Comparison of ENCODE assay signal across 14 cellular contexts in genomic region chr19:45391871-45392665, GRCh38. TPM values are rescaled to one million over a fixed set of nuclear protein-coding genes. Genes with fewer than 3 reads are reported as not detected.
"Had no signal": no experiment of that assay in that cellular context is flagged by ENCODE, and none has a peak within 500 bp of the region (broad histone marks: within the 10 kb centered on the region; RNA-seq: fewer than 3 reads in every experiment).

No MANE protein-coding gene starts in this region.

- DNase-seq: activated CD4-positive, alpha-beta T cell treated with anti-CD3 and anti-CD28 coated beads, Interleukin-2, amount 50 U/mL, for 48 hours; activated CD4-positive, CD25-positive, alpha-beta regulatory T cell treated with anti-CD3 and anti-CD28 coated beads, Interleukin-2, amount 50 U/mL, for 72 hours; activated effector memory CD4-positive, alpha-beta T cell treated with anti-CD3 and anti-CD28 coated beads, Interleukin-2, amount 50 U/mL, for 16 hours; activated T-cell treated with anti-CD3 and anti-CD28 coated beads, Interleukin-2, amount 50 U/mL, for 4 hours; amniotic stem cell; cerebellar nuclear complex; effector memory CD8-positive, alpha-beta T cell; hippocampal formation; uterus had no signal

- H3K36me3 Mint-ChIP-seq: brain had no signal

- H3K27ac ChIP-seq: neutrophil, skin epidermis, uterus had no signal

- H3K4me1 ChIP-seq: uterus had no signal

- H3K9me3 ChIP-seq: neutrophil, uterus had no signal

- H3K4me1 Mint-ChIP-seq: brain had no signal

- H3K27ac Mint-ChIP-seq: activated naive CD4-positive, alpha-beta T cell treated with anti-CD3 and anti-CD28 coated beads, Interleukin-2, amount 50 U/mL, for 72 hours; brain; dendritic cell treated with granulocyte-macrophage colony-stimulating factor and Interleukin-4, amounts not matched to agents 40 ng/mL and 50 ng/mL, for 4 days; effector memory CD8-positive, alpha-beta T cell had no signal

- H3K36me3 ChIP-seq: neutrophil, uterus had no signal

- H3K9me3 Mint-ChIP-seq: activated naive CD4-positive, alpha-beta T cell treated with anti-CD3 and anti-CD28 coated beads, Interleukin-2, amount 50 U/mL, for 72 hours; activated T-cell treated with anti-CD3 and anti-CD28 coated beads, Interleukin-2, amount 50 U/mL, for 4 hours; brain; dendritic cell treated with granulocyte-macrophage colony-stimulating factor and Interleukin-4, amounts not matched to agents 40 ng/mL and 50 ng/mL, for 4 days; effector memory CD8-positive, alpha-beta T cell had no signal

- H3K4me3 Mint-ChIP-seq: activated T-cell treated with anti-CD3 and anti-CD28 coated beads, Interleukin-2, amount 50 U/mL, for 4 hours; brain; dendritic cell treated with granulocyte-macrophage colony-stimulating factor and Interleukin-4, amounts not matched to agents 40 ng/mL and 50 ng/mL, for 4 days; effector memory CD8-positive, alpha-beta T cell had no signal

- ATAC-seq: activated T-cell treated with anti-CD3 and anti-CD28 coated beads, Interleukin-2, amount 50 U/mL, for 4 hours; effector memory CD8-positive, alpha-beta T cell had no signal

- H3K4me3 ChIP-seq: skin epidermis, uterus had no signal

RNA-seq across cellular contexts. Expression of gene KLC3, which starts 51.5 kb away (rescaled TPM):
- total RNA-seq: activated T-cell treated with anti-CD3 and anti-CD28 coated beads, Interleukin-2, amount 50 U/mL, for 4 hours had no signal
